ENCODE assay signal across 11 cellular contexts in the genomic region with DNA sequence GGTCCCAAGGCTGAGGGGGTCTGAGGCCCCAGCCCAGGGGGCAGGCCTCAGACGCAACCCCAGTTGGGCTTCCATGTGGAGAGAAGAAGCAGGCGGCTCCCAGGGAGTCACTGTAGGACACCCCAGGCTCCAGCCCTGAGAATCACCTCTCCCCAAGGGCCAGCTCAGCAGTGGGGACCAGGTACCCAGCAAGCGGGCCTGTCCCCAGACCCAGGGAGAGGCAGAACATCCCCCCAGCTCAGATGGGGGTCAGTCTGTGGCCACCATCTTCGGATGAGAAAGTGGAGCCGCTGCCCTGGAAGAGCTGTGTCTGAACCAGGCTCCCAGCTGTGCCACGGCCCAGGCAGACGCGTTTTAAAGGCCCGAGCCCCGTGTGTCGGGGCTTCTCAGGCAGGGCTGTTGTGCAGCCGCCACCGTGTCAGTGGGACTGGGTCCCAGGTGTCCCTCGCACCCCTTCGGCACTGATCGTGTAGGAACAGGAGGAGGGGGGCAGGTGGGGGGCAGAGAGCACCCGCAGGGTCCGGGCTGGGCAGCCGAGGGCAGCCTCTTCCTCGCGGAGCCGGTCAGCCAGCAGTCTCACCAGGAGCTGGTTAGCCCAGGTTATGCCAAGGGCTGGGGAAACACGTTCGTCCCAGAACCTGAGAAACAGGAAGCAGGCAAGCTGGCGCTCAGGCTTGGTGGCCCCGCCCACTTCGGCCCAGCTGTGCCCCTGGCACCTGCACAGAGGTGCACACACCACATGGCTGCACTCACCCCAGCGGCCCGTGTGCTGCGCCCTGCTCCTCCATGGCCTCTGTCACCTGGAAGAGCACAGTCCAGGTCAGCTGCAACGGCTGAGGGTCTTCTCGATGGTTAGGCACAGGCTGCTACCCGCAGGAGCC. TPM values are rescaled to one million over a fixed set of nuclear protein-coding genes. Genes with fewer than 3 reads are reported as not detected.
DNase-seq lines count a peak whose midpoint lies in the region; ATAC-seq and TF ChIP-seq lines count a peak whose summit lies in the region.
"Had no signal": no experiment of that assay in that cellular context is flagged by ENCODE, and none has a peak within 500 bp of the region (broad histone marks: within the 10 kb centered on the region; RNA-seq: fewer than 3 reads in every experiment).

No MANE protein-coding gene starts in this region.

- intact Hi-C loops in left cardiac atrium (cut with DNase I) (loop anchor here in 1 of 2 donors (10.0 kb wide), 1 partner anchor 64 kb away; no protein-coding TSS in a partner anchor), stomach (cut with DNase I; ENCODE audit: low total_unique reads) (no loop called here)

- DNase-seq in DMS 273 (lab: John Stamatoyannopoulos, UW; ENCODE audit: unreplicated experiment) = peak; percentile 73
- DNase-seq in DMS 273 treated with DMSO at 0.1 percent for 48 hours (lab: John Stamatoyannopoulos, UW) = no peak
- DNase-seq in RPMI8226 = peak; percentile 73
- peak; percentile 24 for DNase-seq in left cardiac atrium
- peak; percentile 92 for DNase-seq in stomach
- no peak for DNase-seq in G401 (ENCODE audit: low spot score)
- DNase-seq: 8988T, MM.1S had no signal

- H3K9me3 ChIP-seq in stomach = no peaks in the 10 kb centered on the region

- peak in 1 of 4 donors; percentile 25 for TF ChIP-seq POLR2A in stomach (IDR thresholded peaks at IDR 0.05)

- H3K27ac ChIP-seq in stomach = peak overlapping the region; percentile 30 to 71 (median 65)

- TF ChIP-seq CTCF in stomach (IDR thresholded peaks at IDR 0.05) = no peak

- H3K4me3 ChIP-seq in stomach = no peak overlapping the region

- peaks cover 42 to 62% (median 51%) of the 10 kb centered on the region in 4 donors for H3K4me1 ChIP-seq in stomach

- H3K27me3 ChIP-seq in stomach = no peaks in the 10 kb centered on the region

- H3K36me3 ChIP-seq in stomach = peaks cover 34 to 81% (median 77%) of the 10 kb centered on the region in 4 donors

- in situ Hi-C loops in G401 (cut with HindIII; ENCODE audit: low sequenced_read_pairs) = no loop called here

- no peak for TF ChIP-seq EP300 in stomach (IDR thresholded peaks at IDR 0.05)

- 41 to 72% (median 47%) methylated on average over 18 to 33 of the region's 33 CpGs for WGBS in stomach, 5 donors

- no peak for ATAC-seq in left cardiac atrium
- ATAC-seq in GM18909 (IDR thresholded peaks at IDR 0.05; ENCODE audit: poor library complexity, unreplicated experiment) = no peak
- no peak for ATAC-seq in HG02870 (IDR thresholded peaks at IDR 0.05; ENCODE audit: unreplicated experiment)
- ATAC-seq: SK-N-SH treated with all-trans-retinoic acid at 6 μM for 48 hours had no signal

RNA-seq across cellular contexts. Expression of a gene that starts 16.6 kb away (rescaled TPM):
- total RNA-seq in left cardiac atrium (1 to 10 TPM; 3.8 to 4.4 TPM), stomach (10 to 100 TPM in 2 of 5 donors, 1 to 10 TPM in 3; 2.6 to 70.1 (median 7.0) TPM)
- polyA plus RNA-seq in stomach = 1 to 10 TPM; 3.5 to 6.2 (median 3.8) TPM
- total RNA-seq in G401 (2014; rRNA removed; shearing (Covaris generic)) = 52.7 and 53.0 TPM in 2 replicates

RNA-seq across cellular contexts. Expression of a gene that starts 17.0 kb away (rescaled TPM):
- 10 to 100 TPM; 47.0 to 48.7 TPM for total RNA-seq in left cardiac atrium
- 100 to 1,000 TPM in 2 of 5 donors, 10 to 100 TPM in 3; 28.0 to 150 (median 64.8) TPM for total RNA-seq in stomach
- 10 to 100 TPM; 51.9 to 95.5 (median 81.0) TPM for polyA plus RNA-seq in stomach
- total RNA-seq in G401 (2014; rRNA removed; shearing (Covaris generic)) = 18.1 and 23.4 TPM in 2 replicates

Comparison
In these comparisons a context has a peak if more than half of its experiments do, and no peak if none do; other contexts are left out.
1. DNase-seq: peak in DMS 273 (single experiment), RPMI8226 (single experiment), left cardiac atrium (single experiment) and stomach (single experiment); none in DMS 273 treated with DMSO at 0.1 percent for 48 hours (single experiment) and G401 (single experiment).